27 cellular contexts compared by ENCODE assay signal in genomic region chr1:7438921-7439655, GRCh38.
"Had no signal": no experiment of that assay in that cellular context is flagged by ENCODE, and none has a peak within 500 bp of the region (broad histone marks: within the 10 kb centered on the region; RNA-seq: fewer than 3 reads in every experiment).

No MANE protein-coding gene starts in this region.

- H3K4me3 ChIP-seq: esophagus muscularis mucosa, gastrocnemius medialis had no signal

- H3K36me3 ChIP-seq: brain microvascular endothelial cell, esophagus muscularis mucosa, gastrocnemius medialis had no signal

- H3K4me1 ChIP-seq: esophagus muscularis mucosa, foreskin keratinocyte, gastrocnemius medialis had no signal

- H3K27ac Mint-ChIP-seq: activated CD4-positive, alpha-beta memory T cell treated with anti-CD3 and anti-CD28 coated beads for 36 hours; activated CD4-positive, alpha-beta T cell treated with anti-CD3 and anti-CD28 coated beads for 36 hours; activated CD4-positive, alpha-beta T cell treated with anti-CD3 and anti-CD28 coated beads, Interleukin-2, amount 10 ng/mL, durations not matched to agents 24 days and 14 days; activated naive CD8-positive, alpha-beta T cell; activated T-cell treated with anti-CD3 and anti-CD28 coated beads, Interleukin-2, amount 50 U/mL, for 24 hours; activated T-cell treated with anti-CD3 and anti-CD28 coated beads, Interleukin-2, amount 50 U/mL, for 72 hours; effector memory CD8-positive, alpha-beta T cell had no signal

- DNase-seq: activated CD4-positive, alpha-beta memory T cell treated with anti-CD3 and anti-CD28 coated beads for 36 hours; activated CD4-positive, alpha-beta T cell treated with anti-CD3 and anti-CD28 coated beads for 36 hours; activated CD4-positive, alpha-beta T cell treated with anti-CD3 and anti-CD28 coated beads, Interleukin-2, amount 10 ng/mL, durations not matched to agents 24 days and 14 days; activated CD4-positive, CD25-positive, alpha-beta regulatory T cell; activated CD4-positive, CD25-positive, alpha-beta regulatory T cell treated with anti-CD3 and anti-CD28 coated beads, Interleukin-2, amount 50 U/mL, for 72 hours; activated CD8-positive, alpha-beta memory T cell treated with anti-CD3 and anti-CD28 coated beads, Interleukin-2, amount 50 U/mL, for 48 hours; activated gamma-delta T cell; activated naive CD4-positive, alpha-beta T cell; activated naive CD4-positive, alpha-beta T cell treated with anti-CD3 and anti-CD28 coated beads, Interleukin-2, amount 50 U/mL, for 16 hours; activated T-cell treated with anti-CD3 and anti-CD28 coated beads for 4 hours; activated T-cell treated with anti-CD3 and anti-CD28 coated beads, Interleukin-2, amount 50 U/mL, for 24 hours; activated T-cell treated with anti-CD3 and anti-CD28 coated beads, Interleukin-2, amount 50 U/mL, for 72 hours; amniotic stem cell; anterior cingulate cortex; brain microvascular endothelial cell; cortex of kidney; dermis blood vessel endothelial cell; effector CD4-positive, alpha-beta T cell; effector memory CD8-positive, alpha-beta T cell; erythroblast; foreskin keratinocyte; gastrocnemius medialis; glutamatergic neuron; T-helper 2 cell had no signal

- H3K4me1 Mint-ChIP-seq: activated CD4-positive, alpha-beta T cell treated with anti-CD3 and anti-CD28 coated beads for 36 hours; activated CD4-positive, alpha-beta T cell treated with anti-CD3 and anti-CD28 coated beads, Interleukin-2, amount 10 ng/mL, durations not matched to agents 24 days and 14 days; central memory CD8-positive, alpha-beta T cell had no signal

- H3K9me3 ChIP-seq: esophagus muscularis mucosa, gastrocnemius medialis had no signal

- H3K4me3 Mint-ChIP-seq: activated CD4-positive, alpha-beta memory T cell treated with anti-CD3 and anti-CD28 coated beads for 36 hours; activated CD4-positive, alpha-beta T cell treated with anti-CD3 and anti-CD28 coated beads for 36 hours; activated CD4-positive, alpha-beta T cell treated with anti-CD3 and anti-CD28 coated beads, Interleukin-2, amount 10 ng/mL, durations not matched to agents 24 days and 14 days; activated naive CD8-positive, alpha-beta T cell; activated T-cell treated with anti-CD3 and anti-CD28 coated beads, Interleukin-2, amount 50 U/mL, for 24 hours; activated T-cell treated with anti-CD3 and anti-CD28 coated beads, Interleukin-2, amount 50 U/mL, for 72 hours; central memory CD8-positive, alpha-beta T cell; effector memory CD8-positive, alpha-beta T cell had no signal

- H3K36me3 Mint-ChIP-seq: activated CD4-positive, alpha-beta memory T cell treated with anti-CD3 and anti-CD28 coated beads for 36 hours; activated naive CD8-positive, alpha-beta T cell had no signal

- H3K9me3 Mint-ChIP-seq: activated CD4-positive, alpha-beta T cell treated with anti-CD3 and anti-CD28 coated beads, Interleukin-2, amount 10 ng/mL, durations not matched to agents 24 days and 14 days; activated T-cell treated with anti-CD3 and anti-CD28 coated beads, Interleukin-2, amount 50 U/mL, for 24 hours; activated T-cell treated with anti-CD3 and anti-CD28 coated beads, Interleukin-2, amount 50 U/mL, for 72 hours; central memory CD8-positive, alpha-beta T cell; effector memory CD8-positive, alpha-beta T cell had no signal

- H3K27ac ChIP-seq: brain microvascular endothelial cell, esophagus muscularis mucosa, foreskin keratinocyte, gastrocnemius medialis had no signal

- H3K27me3 ChIP-seq: brain microvascular endothelial cell, esophagus muscularis mucosa, gastrocnemius medialis had no signal

- ATAC-seq: activated CD4-positive, alpha-beta T cell treated with anti-CD3 and anti-CD28 coated beads for 36 hours; activated T-cell treated with anti-CD3 and anti-CD28 coated beads, Interleukin-2, amount 50 U/mL, for 72 hours; effector memory CD8-positive, alpha-beta T cell; foreskin keratinocyte; gastrocnemius medialis had no signal

- H3K27me3 Mint-ChIP-seq: activated CD4-positive, alpha-beta memory T cell treated with anti-CD3 and anti-CD28 coated beads for 36 hours; activated CD4-positive, alpha-beta T cell treated with anti-CD3 and anti-CD28 coated beads for 36 hours; activated CD4-positive, alpha-beta T cell treated with anti-CD3 and anti-CD28 coated beads, Interleukin-2, amount 10 ng/mL, durations not matched to agents 24 days and 14 days; activated naive CD8-positive, alpha-beta T cell; activated T-cell treated with anti-CD3 and anti-CD28 coated beads, Interleukin-2, amount 50 U/mL, for 24 hours had no signal
